9 cellular contexts compared by ENCODE assay signal in genomic region chr7:23768022-23768421, GRCh38. TPM values are rescaled to one million over a fixed set of nuclear protein-coding genes. Genes with fewer than 3 reads are reported as not detected.
"Had no signal": no experiment of that assay in that cellular context is flagged by ENCODE, and none has a peak within 500 bp of the region (broad histone marks: within the 10 kb centered on the region; RNA-seq: fewer than 3 reads in every experiment).

No MANE protein-coding gene starts in this region.

- H3K27ac ChIP-seq: GM23248 had no signal

- H3K9me3 ChIP-seq: HAP-1 had no signal

- ATAC-seq: GM23338, HCT116 had no signal

- H3K36me3 ChIP-seq: HAP-1 had no signal

- DNase-seq: GM23248, GOT3, H7, H9, HCEC 1CT, HFFc6 had no signal

- H3K4me3 ChIP-seq: GM23248, GM23338, HAP-1 had no signal

RNA-seq across cellular contexts. Expression of gene STK31, which starts 58.0 kb away (rescaled TPM):
- total RNA-seq: GM23248, HFFc6 had no signal
- polyA plus RNA-seq: GM23248 had no signal
